Comparison of ENCODE assay signal across 13 cellular contexts in genomic region chr11:121595717-121596156, GRCh38.
DNase-seq lines count a peak whose midpoint lies in the region; ATAC-seq and TF ChIP-seq lines count a peak whose summit lies in the region.
"Had no signal": no experiment of that assay in that cellular context is flagged by ENCODE, and none has a peak within 500 bp of the region (broad histone marks: within the 10 kb centered on the region; RNA-seq: fewer than 3 reads in every experiment).

No MANE protein-coding gene starts in this region.

- intact Hi-C loops in A673 (cut with micrococcal nuclease; ENCODE audit: unreplicated experiment) = no loop called here

- TF ChIP-seq RAD21 in Ishikawa (IDR thresholded peaks at IDR 0.05; ENCODE audit: low read depth) = no peak

- DNase-seq in A673 (ENCODE audit: low spot score) (peak; percentile 83), brain pericyte (ENCODE audit: low read depth, low spot score) (peak; percentile 41), kidney tubule cell (ENCODE audit: low spot score) (peak; percentile 88), COR-L47 (lab: John Stamatoyannopoulos, UW) (no peak), activated gamma-delta T cell (lab: John Stamatoyannopoulos, UW) (no peak)
- DNase-seq in activated T-cell treated with anti-CD3 and anti-CD28 coated beads, Interleukin-2, amount 50 U/mL, for 4 hours = no peak
- DNase-seq: NCI-H1105 treated with DMSO at 0.1 percent for 48 hours; stimulated activated naive CD8-positive, alpha-beta T cell treated with anti-CD3 and anti-CD28 coated beads, Interleukin-15, amount 100 ng/mL, for 72 hours; T-helper 1 cell had no signal

- H3K36me3 Mint-ChIP-seq in activated T-cell treated with anti-CD3 and anti-CD28 coated beads, Interleukin-2, amount 50 U/mL, for 4 hours (ENCODE audit: insufficient read depth) = peaks cover 54% of the 10 kb centered on the region

- no peak overlapping the region for H3K4me3 Mint-ChIP-seq in activated T-cell treated with anti-CD3 and anti-CD28 coated beads, Interleukin-2, amount 50 U/mL, for 4 hours
- H3K4me3 Mint-ChIP-seq: stimulated activated naive CD8-positive, alpha-beta T cell treated with anti-CD3 and anti-CD28 coated beads, Interleukin-15, amount 100 ng/mL, for 72 hours had no signal

- H3K27me3 Mint-ChIP-seq in activated T-cell treated with anti-CD3 and anti-CD28 coated beads, Interleukin-2, amount 50 U/mL, for 4 hours (ENCODE audit: low read depth) = no peaks in the 10 kb centered on the region
- H3K27me3 Mint-ChIP-seq: stimulated activated naive CD8-positive, alpha-beta T cell treated with anti-CD3 and anti-CD28 coated beads, Interleukin-15, amount 100 ng/mL, for 72 hours had no signal

- peaks cover 6% of the 10 kb centered on the region for H3K4me1 Mint-ChIP-seq in activated T-cell treated with anti-CD3 and anti-CD28 coated beads, Interleukin-2, amount 50 U/mL, for 4 hours (ENCODE audit: low read depth)

- CTCF ChIA-PET in A673 (lab: Charles Lee) = interaction anchor here (0.7 kb wide), 1 partner anchor 22 kb away, joined by 3 read pairs; no protein-coding TSS in a partner anchor

- TF ChIP-seq CTCF in A673 (conservative IDR thresholded peaks at IDR 0.05; ENCODE audit: low read depth, low read length) = no peak

- no peak overlapping the region for H3K4me3 ChIP-seq in A673 (ENCODE audit: low read depth, low read length, poor library complexity, severe bottlenecking)

- no TSS peak for BruUV-seq in A673 (replicated peaks; lab: Mats Ljungman, UMichigan)

- peaks cover 17% of the 10 kb centered on the region for H3K4me1 ChIP-seq in A673 (ENCODE audit: insufficient read depth, low read length, poor library complexity, severe bottlenecking)

- peak; percentile 85; the same call in 1 of the 2 replicates for TF ChIP-seq EP300 in Ishikawa (IDR thresholded peaks at IDR 0.05; ENCODE audit: borderline replicate concordance)

- no peaks in the 10 kb centered on the region for H3K36me3 ChIP-seq in A673 (ENCODE audit: insufficient read depth, low read length, poor library complexity, severe bottlenecking)

- no peaks in the 10 kb centered on the region for H3K9me3 Mint-ChIP-seq in activated T-cell treated with anti-CD3 and anti-CD28 coated beads, Interleukin-2, amount 50 U/mL, for 4 hours
- H3K9me3 Mint-ChIP-seq: activated T-helper 2 cell treated with anti-CD3 and anti-CD28 coated beads, Interferon-gamma antibody, Interleukin-2, Interleukin-4, amounts not matched to agents 10 μg/mL and 5 μg/mL and 100 μg/mL, durations not matched to agents 14 hours and 24 hours and 36 hours; stimulated activated naive CD8-positive, alpha-beta T cell treated with anti-CD3 and anti-CD28 coated beads, Interleukin-15, amount 100 ng/mL, for 72 hours had no signal

- H3K9me3 ChIP-seq in A673 (ENCODE audit: low read depth, low read length, poor library complexity, severe bottlenecking) = no peaks in the 10 kb centered on the region

- POLR2A ChIA-PET in A673 (lab: Charles Lee; ENCODE audit: low non-redundant PET) = no interaction called here

- H3K27me3 ChIP-seq in A673 (replicated peaks; ENCODE audit: insufficient read depth, low read depth, low read length, poor library complexity) = no peaks in the 10 kb centered on the region

- ATAC-seq in activated T-cell treated with anti-CD3 and anti-CD28 coated beads, Interleukin-2, amount 50 U/mL, for 4 hours = no peak
- ATAC-seq in HG03280 (IDR thresholded peaks at IDR 0.05; ENCODE audit: unreplicated experiment) = no peak
- ATAC-seq: stimulated activated naive CD8-positive, alpha-beta T cell treated with anti-CD3 and anti-CD28 coated beads, Interleukin-15, amount 100 ng/mL, for 72 hours had no signal

- H3K27ac ChIP-seq in A673 (ENCODE audit: low read depth, low read length, poor library complexity, severe bottlenecking) = no peak overlapping the region
- H3K27ac ChIP-seq: C4-2B had no signal

TF ChIP-seq in Ishikawa, 13 proteins besides CTCF, POLR2A, EP300 and RAD21:
- peak; percentile 93 for TF ChIP-seq MAX (IDR thresholded peaks at IDR 0.05)
- TF ChIP-seq USF1 (IDR thresholded peaks at IDR 0.05) = peak; percentile 60
- TF ChIP-seq TEAD4 (IDR thresholded peaks at IDR 0.05) = peak; percentile 94
- no peak for TF ChIP-seq EGR1 (IDR thresholded peaks at IDR 0.05)
- peak; percentile 57 for TF ChIP-seq NFIC (IDR thresholded peaks at IDR 0.05)
- TF ChIP-seq TAF1 (IDR thresholded peaks at IDR 0.05; ENCODE audit: low read depth) = no peak
- TF ChIP-seq FOXM1 (IDR thresholded peaks at IDR 0.05; ENCODE audit: borderline replicate concordance, low read depth) = peak; percentile 46; the same call in 1 of the 2 replicates
- no peak for TF ChIP-seq REST (IDR thresholded peaks at IDR 0.05; ENCODE audit: low read depth)
- TF ChIP-seq CREB1 (IDR thresholded peaks at IDR 0.05; ENCODE audit: low read depth) = no peak
- no peak for TF ChIP-seq ZBTB7A (IDR thresholded peaks at IDR 0.05; ENCODE audit: low read depth)
- TF ChIP-seq TCF12 (IDR thresholded peaks at IDR 0.05; ENCODE audit: low read depth) = peak; percentile 81
- TF ChIP-seq CEBPB (IDR thresholded peaks at IDR 0.05) = peak; percentile 96
- no peak for TF ChIP-seq YY1 (IDR thresholded peaks at IDR 0.05; ENCODE audit: low read depth)
TF ChIP-seq in Ishikawa: peak in this region for 7.

Comparison
In these comparisons a context has a peak if more than half of its experiments do, and no peak if none do; other contexts are left out.
1. DNase-seq: peak in A673 (single experiment), brain pericyte (single experiment) and kidney tubule cell (single experiment); none in activated T-cell treated with anti-CD3 and anti-CD28 coated beads, Interleukin-2, amount 50 U/mL, for 4 hours (single experiment), COR-L47 (single experiment) and activated gamma-delta T cell (single experiment).